Comparison of ENCODE assay signal across 8 cellular contexts in genomic region chr15:50353999-50354837, GRCh38. TPM values are rescaled to one million over a fixed set of nuclear protein-coding genes. Genes with fewer than 3 reads are reported as not detected.
DNase-seq lines count a peak whose midpoint lies in the region; ATAC-seq and TF ChIP-seq lines count a peak whose summit lies in the region.

No MANE protein-coding gene starts in this region.

- H3K27me3 ChIP-seq in adipocyte (replicated peaks; ENCODE audit: control insufficient read depth, insufficient read depth, low read length) (no peaks in the 10 kb centered on the region), heart left ventricle (no peaks in the 10 kb centered on the region), upper lobe of left lung (no peaks in the 10 kb centered on the region)

- H3K9me3 ChIP-seq in adipocyte (ENCODE audit: control insufficient read depth, low read length) = no peaks in the 10 kb centered on the region
- no peaks in the 10 kb centered on the region for H3K9me3 ChIP-seq in heart left ventricle
- no peaks in the 10 kb centered on the region for H3K9me3 ChIP-seq in upper lobe of left lung

- H3K4me1 ChIP-seq in adipocyte (ENCODE audit: control insufficient read depth, insufficient read depth, low read length) (peaks cover 46% of the 10 kb centered on the region), heart left ventricle (peaks cover 8 to 68% (median 52%) of the 10 kb centered on the region in 12 donors), upper lobe of left lung (peaks cover 46 to 59% (median 52%) of the 10 kb centered on the region in 4 donors)

- no peaks in the 10 kb centered on the region for H3K36me3 ChIP-seq in adipocyte (ENCODE audit: control insufficient read depth, insufficient read depth, low read length, severe bottlenecking)
- H3K36me3 ChIP-seq in heart left ventricle = peaks cover 0 to 20% (median 0%) of the 10 kb centered on the region in 9 donors
- H3K36me3 ChIP-seq in upper lobe of left lung = peaks cover 0 to 3% (median 0%) of the 10 kb centered on the region in 4 donors

- intact Hi-C loops in heart left ventricle (cut with DNase I) (loop anchor here in 3 of 10 donors (2.0 to 10.0 kb wide), 2 partner anchors 71 to 551 kb away; partner anchors contain the start of genes USP8 (in 2 of the 3) and AP4E1 (in 1 of the 3)), posterior cingulate gyrus (cut with DNase I) (loop anchor here (1.0 kb wide), 1 partner anchor 70 kb away; the partner anchor contains the start of gene USP8)

- TF ChIP-seq POLR2A in heart left ventricle (IDR thresholded peaks at IDR 0.05) (peak in 1 of 2 donors; percentile 52), upper lobe of left lung (IDR thresholded peaks at IDR 0.05) (peak in 3 of 4 donors; percentile 65 to 86 (median 80))

- peak overlapping the region; percentile 98 for H3K9ac ChIP-seq in adipocyte (ENCODE audit: low read length)

- ATAC-seq in GM19463 (IDR thresholded peaks at IDR 0.05; ENCODE audit: unreplicated experiment) (peak; percentile 37), SK-N-SH treated with all-trans-retinoic acid at 6 μM for 48 hours (peak; percentile 67), heart left ventricle (peak; percentile 17 to 51 (median 49)), upper lobe of left lung (ENCODE audit: low FRiP score in 2 of 2) (peak; percentile 71 to 84)

- DNase-seq in COR-L47 (lab: John Stamatoyannopoulos, UW) = peak; percentile 16
- peak; percentile 72 for DNase-seq in HT1080 (ENCODE audit: low read depth)
- DNase-seq in adipocyte (ENCODE audit: low read depth) = peak; percentile 87
- peak; percentile 36 to 72 (median 46) for DNase-seq in heart left ventricle
- DNase-seq in posterior cingulate gyrus = peak in 9 of 10 donors; percentile 3 to 90 (median 25)
- peak; percentile 69 to 92 for DNase-seq in upper lobe of left lung

- peak in 1 of 4 donors; percentile 33 for TF ChIP-seq EP300 in upper lobe of left lung (IDR thresholded peaks at IDR 0.05)

- WGBS in heart left ventricle, 4 donors = 0 to 2% (median 1%) methylated on average over 19 to 77 of the region's 77 CpGs
- WGBS in upper lobe of left lung, 2 donors = 0 to 3% methylated on average over 13 to 55 of the region's 77 CpGs

- TF ChIP-seq CTCF in heart left ventricle (IDR thresholded peaks at IDR 0.05) = no peak
- peak in 1 of 6 experiments; percentile 6 for TF ChIP-seq CTCF in upper lobe of left lung (IDR thresholded peaks at IDR 0.05)

- H3K27ac ChIP-seq in heart left ventricle (peak overlapping the region; percentile 97 to 100 (median 99)), upper lobe of left lung (peak overlapping the region; percentile 99 to 100 (median 100))

- H3K4me3 ChIP-seq in adipocyte (ENCODE audit: low read length) = peak overlapping the region; percentile 98
- peak overlapping the region; percentile 87 to 99 (median 94) for H3K4me3 ChIP-seq in heart left ventricle
- H3K4me3 ChIP-seq in upper lobe of left lung = peak overlapping the region; percentile 88 to 93 (median 90)

TF ChIP-seq in SK-N-SH treated with all-trans-retinoic acid at 6 μM for 48 hours, 23 proteins besides CTCF, POLR2A, EP300 and RAD21:
- TF ChIP-seq TSHZ2 (CRISPR knock-in tag; IDR thresholded peaks at IDR 0.05) (no peak), ZNF70 (CRISPR knock-in tag; IDR thresholded peaks at IDR 0.05) (0 out of 2 replicates have a peak, but pooled peaks have one; percentile 19)

RNA-seq across cellular contexts. Expression of gene GABPB1, which starts 0.8 kb away (rescaled TPM):
- total RNA-seq in HT1080 (2014; rRNA removed; shearing (Covaris generic)) = 55.7 and 56.0 TPM in 2 replicates
- 38.1 TPM in 2 replicates for polyA plus RNA-seq in HT1080 (2015; cell fraction: cytosol; rRNA removed)
- 35.5 and 41.1 TPM in 2 replicates for polyA plus RNA-seq in HT1080 (2015; cell fraction: nucleus; rRNA removed)
- total RNA-seq in heart left ventricle = 10 to 100 TPM in 3 of 9 donors, 1 to 10 TPM in 6; 7.0 to 14.2 (median 9.6) TPM
- 1 to 10 TPM; 3.6 to 9.8 TPM for polyA plus RNA-seq in heart left ventricle
- total RNA-seq in upper lobe of left lung = 10 to 100 TPM in 4 of 6 donors, 1 to 10 TPM in 2; 7.3 to 22.5 (median 14.4) TPM

Comparison
In these comparisons a context has a peak if more than half of its experiments do, and no peak if none do; other contexts are left out.
1. Peak in every context shown above with its lines: DNase-seq, ATAC-seq, H3K4me3 ChIP-seq and H3K27ac ChIP-seq.
2. DNase-seq: peak in every context shown above with its lines; median percentile 87 in adipocyte; 80 in upper lobe of left lung; 72 in HT1080; 46 in heart left ventricle; 25 in posterior cingulate gyrus; 16 in COR-L47.